34 cellular contexts compared by ENCODE assay signal in genomic region chr12:95993907-95994306, GRCh38. TPM values are rescaled to one million over a fixed set of nuclear protein-coding genes. Genes with fewer than 3 reads are reported as not detected.
"Had no signal": no experiment of that assay in that cellular context is flagged by ENCODE, and none has a peak within 500 bp of the region (broad histone marks: within the 10 kb centered on the region; RNA-seq: fewer than 3 reads in every experiment).

No MANE protein-coding gene starts in this region.

- H3K36me3 ChIP-seq: adrenal gland, brain microvascular endothelial cell, breast epithelium had no signal

- ATAC-seq: activated CD8-positive, alpha-beta T cell treated with anti-CD3 and anti-CD28 coated beads for 36 hours; activated naive CD4-positive, alpha-beta T cell treated with anti-CD3 and anti-CD28 coated beads, Interleukin-2, amount 50 U/mL, for 72 hours; activated T-cell treated with anti-CD3 and anti-CD28 coated beads, Interleukin-2, amount 50 U/mL, for 4 hours; activated T-cell treated with anti-CD3 and anti-CD28 coated beads, Interleukin-2, amount 50 U/mL, for 72 hours; activated T-helper 17 cell treated with anti-CD3 and anti-CD28 coated beads, Interleukin-2, amount 50 U/mL, for 72 hours; body of pancreas had no signal

- H3K4me3 ChIP-seq: adrenal gland, body of pancreas, breast epithelium had no signal

- DNase-seq: activated B cell treated with CpG ODN at 0.5 μM for 24 hours; activated CD4-positive, alpha-beta memory T cell treated with anti-CD3 and anti-CD28 coated beads for 36 hours; activated CD4-positive, alpha-beta T cell treated with anti-CD3 and anti-CD28 coated beads for 4 hours; activated CD4-positive, alpha-beta T cell treated with anti-CD3 and anti-CD28 coated beads, Interleukin-2, amount 10 ng/mL, durations not matched to agents 24 days and 14 days; activated CD4-positive, alpha-beta T cell treated with anti-CD3 and anti-CD28 coated beads, Interleukin-2, amount 50 U/mL, for 1 hour; activated CD4-positive, alpha-beta T cell treated with anti-CD3 and anti-CD28 coated beads, Interleukin-2, amount 50 U/mL, for 4 hours; activated CD4-positive, CD25-positive, alpha-beta regulatory T cell treated with anti-CD3 and anti-CD28 coated beads, Interleukin-2, amount 50 U/mL, for 72 hours; activated CD8-positive, alpha-beta memory T cell treated with anti-CD3 and anti-CD28 coated beads, Interleukin-2, amount 50 U/mL, for 4 hours; activated CD8-positive, alpha-beta T cell treated with anti-CD3 and anti-CD28 coated beads for 36 hours; activated effector memory CD4-positive, alpha-beta T cell treated with anti-CD3 and anti-CD28 coated beads, Interleukin-2, amount 50 U/mL, for 16 hours; activated gamma-delta T cell treated with Interleukin-2 at 50 U/mL for 16 hours; activated naive CD4-positive, alpha-beta T cell; activated naive CD4-positive, alpha-beta T cell treated with anti-CD3 and anti-CD28 coated beads for 36 hours; activated naive CD4-positive, alpha-beta T cell treated with anti-CD3 and anti-CD28 coated beads, Interleukin-2, amount 50 U/mL, for 16 hours; activated naive CD8-positive, alpha-beta T cell treated with anti-CD3 and anti-CD28 coated beads for 36 hours; activated T-cell treated with anti-CD3 and anti-CD28 coated beads for 4 hours; activated T-cell treated with anti-CD3 and anti-CD28 coated beads, Interleukin-2, amount 50 U/mL, for 1 hour; activated T-cell treated with anti-CD3 and anti-CD28 coated beads, Interleukin-2, amount 50 U/mL, for 4 hours; activated T-cell treated with anti-CD3 and anti-CD28 coated beads, Interleukin-2, amount 50 U/mL, for 72 hours; adrenal gland; amniotic stem cell; aorta; body of pancreas; brain microvascular endothelial cell; central memory CD4-positive, alpha-beta T cell; T-helper 1 cell; T-helper 2 cell; T-helper 9 cell had no signal

- H3K4me1 ChIP-seq: adrenal gland, breast epithelium had no signal

- H3K9me3 ChIP-seq: adrenal gland, body of pancreas, breast epithelium had no signal

- H3K27me3 ChIP-seq: adrenal gland, body of pancreas, breast epithelium had no signal

- H3K27ac ChIP-seq: adrenal gland, body of pancreas, brain microvascular endothelial cell, breast epithelium, VCaP had no signal

RNA-seq across cellular contexts. Expression of gene CCDC38, which starts 51.5 kb away (rescaled TPM):
- total RNA-seq: activated CD4-positive, alpha-beta T cell treated with anti-CD3 and anti-CD28 coated beads, Interleukin-2, amount 10 ng/mL, durations not matched to agents 24 days and 14 days; activated T-helper 1 cell treated with anti-CD3 and anti-CD28 coated beads, Interleukin-12 subunit alpha, Interleukin-12 subunit beta, Interleukin-2, Interleukin-4 antibody, amounts not matched to agents 30 ng/mL and 10 ng/mL and 1 ng/mL, durations not matched to agents 14 hours and 24 hours and 36 hours; aorta; body of pancreas; cardiac septum had no signal
- polyA plus RNA-seq: aorta had no signal
